8 cellular contexts compared by ENCODE assay signal in genomic region chr7:37448637-37449331, GRCh38. TPM values are rescaled to one million over a fixed set of nuclear protein-coding genes. Genes with fewer than 3 reads are reported as not detected.
DNase-seq lines count a peak whose midpoint lies in the region; ATAC-seq, FAIRE-seq and TF ChIP-seq lines count a peak whose summit lies in the region.

ELMO1 (minus strand) TSS chr7:37448864; CDS start chr7:37342690, 106,174 bp downstream.

- peak within 1 kb of the TSS; percentile 89 for H3K4me3 ChIP-seq in coronary artery
- H3K4me3 ChIP-seq in left lung = peak within 1 kb of the TSS; percentile 58 to 74

- no peak for FAIRE-seq in RCC 7860 (lab: Jason Lieb, UNC)

- H3K4me1 ChIP-seq in left lung = peaks cover 3 to 45% of the 10 kb centered on the region in 2 donors

- in situ Hi-C loops in GM13976 (cut with MboI; ENCODE audit: low sequenced_read_pairs, unreplicated experiment) = no loop called here

- H3K9me3 ChIP-seq in left lung = no peaks in the 10 kb centered on the region

- H3K27me3 ChIP-seq in left lung = peaks cover 0 to 16% of the 10 kb centered on the region in 2 donors

- H3K27ac ChIP-seq in coronary artery = peak within 1 kb of the TSS; percentile 73 to 92
- peak within 1 kb of the TSS; percentile 91 to 97 for H3K27ac ChIP-seq in left lung

- peak; percentile 96 for ATAC-seq in HG02852 (IDR thresholded peaks at IDR 0.05; ENCODE audit: unreplicated experiment)
- ATAC-seq in left lung = peak; percentile 81

- intact Hi-C loops in left lung (cut with DNase I) = no loop called here

- TF ChIP-seq CTCF in GM13976 (IDR thresholded peaks at IDR 0.05; ENCODE audit: borderline replicate concordance, control extremely low read depth, extremely low read depth, insufficient read depth, missing control alignments) (peak; percentile 37), coronary artery (IDR thresholded peaks at IDR 0.05) (no peak), left lung (IDR thresholded peaks at IDR 0.05) (peak; percentile 39 to 78)

- DNase-seq in GM13976 (ENCODE audit: low spot score) = peak; percentile 91
- peak; percentile 56 for DNase-seq in NCI-H2227 (lab: John Stamatoyannopoulos, UW; ENCODE audit: unreplicated experiment)
- peak; percentile 85 for DNase-seq in activated CD4-positive, alpha-beta T cell treated with anti-CD3 and anti-CD28 coated beads for 48 hours
- peak; percentile 83 for DNase-seq in coronary artery (ENCODE audit: low spot score)
- DNase-seq in left lung = peak; percentile 86 to 94
- DNase-seq in stimulated activated CD4-positive, alpha-beta T cell treated with anti-CD3 and anti-CD28 coated beads, Interleukin-2, amount 100 ng/mL, for 4 hours (ENCODE audit: low read depth) = peak; percentile 62
- no peak for DNase-seq in RCC 7860 (ENCODE audit: low spot score)

- H3K36me3 ChIP-seq in left lung = no peaks in the 10 kb centered on the region

RNA-seq across cellular contexts. Expression of gene ELMO1, which starts in this region (rescaled TPM):
- total RNA-seq in left lung = 10 to 100 TPM; 18.2 to 51.4 TPM
